In the genomic region with DNA sequence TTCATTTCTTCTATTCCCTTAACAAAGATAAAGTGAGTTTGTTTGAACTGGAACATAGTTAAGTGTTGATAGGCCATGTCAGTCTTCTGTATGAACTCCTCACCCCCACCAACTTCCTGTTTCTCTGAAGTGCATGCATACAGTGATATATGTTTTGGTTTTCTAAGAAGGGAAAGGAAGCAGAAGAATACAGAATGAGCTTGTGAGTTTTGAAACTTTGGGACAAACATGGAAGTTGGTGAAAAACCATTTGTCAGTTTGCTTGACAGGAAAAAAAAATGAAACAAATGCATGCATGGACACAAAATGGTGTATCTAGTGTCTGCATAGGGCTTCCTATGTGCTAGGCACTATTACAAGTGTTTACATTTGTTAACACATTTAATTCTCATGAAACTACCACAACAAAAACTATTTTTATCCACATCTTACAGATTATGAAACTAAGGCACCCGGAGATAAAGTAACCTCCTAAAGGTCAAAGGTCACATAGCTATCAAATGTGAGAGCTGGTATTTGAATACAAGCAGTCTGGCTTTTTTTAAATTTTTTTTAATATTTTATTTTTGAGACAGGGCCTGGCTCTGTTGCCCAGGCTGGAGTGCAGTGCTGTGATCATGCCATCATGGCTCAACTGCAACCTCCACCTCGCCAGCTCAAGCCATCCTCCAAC, we compare ENCODE assay signal across 1 cellular context.
A peak's percentile ranks its signal among the peaks of the same experiment; 100 is the strongest.
TF ChIP-seq lines count a peak whose summit lies in the region.

No MANE protein-coding gene starts in this region.

TF ChIP-seq in GM12878, 131 proteins besides CTCF, POLR2A, EP300 and RAD21 (continued from another document):
- TF ChIP-seq IKZF2 (IDR thresholded peaks at IDR 0.05) (no peak), MTA2 (IDR thresholded peaks at IDR 0.05; ENCODE audit: low read depth) (0 out of 2 replicates have a peak, but pooled peaks have one; percentile 11), SREBF1 (IDR thresholded peaks at IDR 0.05; ENCODE audit: low read length) (no peak), ASH2L (IDR thresholded peaks at IDR 0.05; ENCODE audit: borderline replicate concordance, low read depth) (no peak), CBX3 (IDR thresholded peaks at IDR 0.05; ENCODE audit: borderline replicate concordance, low read depth) (no peak)
- TF ChIP-seq, protein P1, sequence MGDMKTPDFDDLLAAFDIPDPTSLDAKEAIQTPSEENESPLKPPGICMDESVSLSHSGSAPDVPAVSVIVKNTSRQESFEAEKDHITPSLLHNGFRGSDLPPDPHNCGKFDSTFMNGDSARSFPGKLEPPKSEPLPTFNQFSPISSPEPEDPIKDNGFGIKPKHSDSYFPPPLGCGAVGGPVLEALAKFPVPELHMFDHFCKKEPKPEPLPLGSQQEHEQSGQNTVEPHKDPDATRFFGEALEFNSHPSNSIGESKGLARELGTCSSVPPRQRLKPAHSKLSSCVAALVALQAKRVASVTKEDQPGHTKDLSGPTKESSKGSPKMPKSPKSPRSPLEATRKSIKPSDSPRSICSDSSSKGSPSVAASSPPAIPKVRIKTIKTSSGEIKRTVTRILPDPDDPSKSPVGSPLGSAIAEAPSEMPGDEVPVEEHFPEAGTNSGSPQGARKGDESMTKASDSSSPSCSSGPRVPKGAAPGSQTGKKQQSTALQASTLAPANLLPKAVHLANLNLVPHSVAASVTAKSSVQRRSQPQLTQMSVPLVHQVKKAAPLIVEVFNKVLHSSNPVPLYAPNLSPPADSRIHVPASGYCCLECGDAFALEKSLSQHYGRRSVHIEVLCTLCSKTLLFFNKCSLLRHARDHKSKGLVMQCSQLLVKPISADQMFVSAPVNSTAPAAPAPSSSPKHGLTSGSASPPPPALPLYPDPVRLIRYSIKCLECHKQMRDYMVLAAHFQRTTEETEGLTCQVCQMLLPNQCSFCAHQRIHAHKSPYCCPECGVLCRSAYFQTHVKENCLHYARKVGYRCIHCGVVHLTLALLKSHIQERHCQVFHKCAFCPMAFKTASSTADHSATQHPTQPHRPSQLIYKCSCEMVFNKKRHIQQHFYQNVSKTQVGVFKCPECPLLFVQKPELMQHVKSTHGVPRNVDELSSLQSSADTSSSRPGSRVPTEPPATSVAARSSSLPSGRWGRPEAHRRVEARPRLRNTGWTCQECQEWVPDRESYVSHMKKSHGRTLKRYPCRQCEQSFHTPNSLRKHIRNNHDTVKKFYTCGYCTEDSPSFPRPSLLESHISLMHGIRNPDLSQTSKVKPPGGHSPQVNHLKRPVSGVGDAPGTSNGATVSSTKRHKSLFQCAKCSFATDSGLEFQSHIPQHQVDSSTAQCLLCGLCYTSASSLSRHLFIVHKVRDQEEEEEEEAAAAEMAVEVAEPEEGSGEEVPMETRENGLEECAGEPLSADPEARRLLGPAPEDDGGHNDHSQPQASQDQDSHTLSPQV (IDR thresholded peaks at IDR 0.05): no peak
- TF ChIP-seq, protein P2, sequence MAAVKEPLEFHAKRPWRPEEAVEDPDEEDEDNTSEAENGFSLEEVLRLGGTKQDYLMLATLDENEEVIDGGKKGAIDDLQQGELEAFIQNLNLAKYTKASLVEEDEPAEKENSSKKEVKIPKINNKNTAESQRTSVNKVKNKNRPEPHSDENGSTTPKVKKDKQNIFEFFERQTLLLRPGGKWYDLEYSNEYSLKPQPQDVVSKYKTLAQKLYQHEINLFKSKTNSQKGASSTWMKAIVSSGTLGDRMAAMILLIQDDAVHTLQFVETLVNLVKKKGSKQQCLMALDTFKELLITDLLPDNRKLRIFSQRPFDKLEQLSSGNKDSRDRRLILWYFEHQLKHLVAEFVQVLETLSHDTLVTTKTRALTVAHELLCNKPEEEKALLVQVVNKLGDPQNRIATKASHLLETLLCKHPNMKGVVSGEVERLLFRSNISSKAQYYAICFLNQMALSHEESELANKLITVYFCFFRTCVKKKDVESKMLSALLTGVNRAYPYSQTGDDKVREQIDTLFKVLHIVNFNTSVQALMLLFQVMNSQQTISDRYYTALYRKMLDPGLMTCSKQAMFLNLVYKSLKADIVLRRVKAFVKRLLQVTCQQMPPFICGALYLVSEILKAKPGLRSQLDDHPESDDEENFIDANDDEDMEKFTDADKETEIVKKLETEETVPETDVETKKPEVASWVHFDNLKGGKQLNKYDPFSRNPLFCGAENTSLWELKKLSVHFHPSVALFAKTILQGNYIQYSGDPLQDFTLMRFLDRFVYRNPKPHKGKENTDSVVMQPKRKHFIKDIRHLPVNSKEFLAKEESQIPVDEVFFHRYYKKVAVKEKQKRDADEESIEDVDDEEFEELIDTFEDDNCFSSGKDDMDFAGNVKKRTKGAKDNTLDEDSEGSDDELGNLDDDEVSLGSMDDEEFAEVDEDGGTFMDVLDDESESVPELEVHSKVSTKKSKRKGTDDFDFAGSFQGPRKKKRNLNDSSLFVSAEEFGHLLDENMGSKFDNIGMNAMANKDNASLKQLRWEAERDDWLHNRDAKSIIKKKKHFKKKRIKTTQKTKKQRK (IDR thresholded peaks at IDR 0.05; ENCODE audit: low read depth, low read length): no peak
- TF ChIP-seq, protein P3, sequence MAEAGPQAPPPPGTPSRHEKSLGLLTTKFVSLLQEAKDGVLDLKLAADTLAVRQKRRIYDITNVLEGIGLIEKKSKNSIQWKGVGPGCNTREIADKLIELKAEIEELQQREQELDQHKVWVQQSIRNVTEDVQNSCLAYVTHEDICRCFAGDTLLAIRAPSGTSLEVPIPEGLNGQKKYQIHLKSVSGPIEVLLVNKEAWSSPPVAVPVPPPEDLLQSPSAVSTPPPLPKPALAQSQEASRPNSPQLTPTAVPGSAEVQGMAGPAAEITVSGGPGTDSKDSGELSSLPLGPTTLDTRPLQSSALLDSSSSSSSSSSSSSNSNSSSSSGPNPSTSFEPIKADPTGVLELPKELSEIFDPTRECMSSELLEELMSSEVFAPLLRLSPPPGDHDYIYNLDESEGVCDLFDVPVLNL (IDR thresholded peaks at IDR 0.05; ENCODE audit: low read depth, low read length): no peak
- TF ChIP-seq, protein P4, sequence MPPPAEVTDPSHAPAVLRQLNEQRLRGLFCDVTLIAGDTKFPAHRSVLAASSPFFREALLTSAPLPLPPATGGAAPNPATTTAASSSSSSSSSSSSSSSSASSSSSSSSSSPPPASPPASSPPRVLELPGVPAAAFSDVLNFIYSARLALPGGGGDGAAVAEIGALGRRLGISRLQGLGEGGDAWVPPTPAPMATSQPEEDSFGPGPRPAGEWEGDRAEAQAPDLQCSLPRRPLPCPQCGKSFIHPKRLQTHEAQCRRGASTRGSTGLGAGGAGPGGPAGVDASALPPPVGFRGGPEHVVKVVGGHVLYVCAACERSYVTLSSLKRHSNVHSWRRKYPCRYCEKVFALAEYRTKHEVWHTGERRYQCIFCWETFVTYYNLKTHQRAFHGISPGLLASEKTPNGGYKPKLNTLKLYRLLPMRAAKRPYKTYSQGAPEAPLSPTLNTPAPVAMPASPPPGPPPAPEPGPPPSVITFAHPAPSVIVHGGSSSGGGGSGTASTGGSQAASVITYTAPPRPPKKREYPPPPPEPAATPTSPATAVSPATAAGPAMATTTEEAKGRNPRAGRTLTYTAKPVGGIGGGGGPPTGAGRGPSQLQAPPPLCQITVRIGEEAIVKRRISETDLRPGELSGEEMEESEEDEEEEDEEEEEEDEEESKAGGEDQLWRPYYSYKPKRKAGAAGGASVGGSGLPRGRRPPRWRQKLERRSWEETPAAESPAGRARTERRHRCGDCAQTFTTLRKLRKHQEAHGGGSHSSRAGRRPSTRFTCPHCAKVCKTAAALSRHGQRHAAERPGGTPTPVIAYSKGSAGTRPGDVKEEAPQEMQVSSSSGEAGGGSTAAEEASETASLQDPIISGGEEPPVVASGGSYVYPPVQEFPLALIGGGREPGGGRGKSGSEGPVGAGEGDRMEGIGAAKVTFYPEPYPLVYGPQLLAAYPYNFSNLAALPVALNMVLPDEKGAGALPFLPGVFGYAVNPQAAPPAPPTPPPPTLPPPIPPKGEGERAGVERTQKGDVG (CRISPR knock-in tag; IDR thresholded peaks at IDR 0.05): no peak
